Comparison of ENCODE assay signal across 17 cellular contexts in the genomic region with DNA sequence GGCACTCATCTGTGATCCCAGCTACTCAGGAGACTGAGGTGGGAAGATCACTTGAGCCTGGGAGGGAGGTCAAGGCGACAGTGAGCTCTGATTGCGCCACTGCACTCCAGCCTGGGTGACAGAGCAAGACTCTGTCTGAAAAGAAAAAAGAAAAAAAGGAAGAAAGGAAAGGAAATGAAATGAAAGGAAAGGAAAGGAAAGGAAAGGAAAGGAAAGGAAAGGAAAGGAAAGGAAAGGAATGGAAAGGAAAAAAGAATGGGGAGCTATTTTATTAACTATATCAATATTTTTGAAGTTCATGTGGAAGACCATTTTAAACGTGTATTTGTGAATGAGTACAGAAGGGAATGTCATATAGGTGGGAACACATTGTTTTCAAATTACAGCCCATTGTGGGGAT.
"Had no signal": no experiment of that assay in that cellular context is flagged by ENCODE, and none has a peak within 500 bp of the region (broad histone marks: within the 10 kb centered on the region; RNA-seq: fewer than 3 reads in every experiment).

No MANE protein-coding gene starts in this region.

- H3K27me3 ChIP-seq: adrenal gland, hepatocyte, right lobe of liver, stomach, uterus had no signal

- H3K4me1 ChIP-seq: prostate gland, uterus had no signal

- H3K36me3 ChIP-seq: adrenal gland, lower lobe of right lung, prostate gland, right lobe of liver, stomach, uterus had no signal

- DNase-seq: activated CD4-positive, alpha-beta memory T cell treated with anti-CD3 and anti-CD28 coated beads, Interleukin-2, amount 10 ng/mL, durations not matched to agents 7 days and 5 days; activated CD4-positive, alpha-beta T cell treated with anti-CD3 and anti-CD28 coated beads for 36 hours; activated gamma-delta T cell; activated T-cell treated with anti-CD3 and anti-CD28 coated beads, Interleukin-2, amount 50 U/mL, for 48 hours; caudate nucleus; effector memory CD4-positive, alpha-beta T cell; lower lobe of right lung; midbrain; right lobe of liver; stimulated activated CD4-positive, alpha-beta T cell treated with anti-CD3 and anti-CD28 coated beads, Interleukin-12 subunit alpha, Interleukin-12 subunit beta, amount 100 ng/mL, for 4 hours; stomach; T-helper 9 cell; uterus had no signal

- H3K4me3 Mint-ChIP-seq: activated CD4-positive, alpha-beta memory T cell treated with anti-CD3 and anti-CD28 coated beads, Interleukin-2, amount 10 ng/mL, durations not matched to agents 7 days and 5 days; activated CD4-positive, alpha-beta T cell treated with anti-CD3 and anti-CD28 coated beads for 36 hours had no signal

- H3K4me3 ChIP-seq: adrenal gland, hepatocyte, lower lobe of right lung, prostate gland, right lobe of liver, stomach, uterus had no signal

- H3K27ac ChIP-seq: adrenal gland, lower lobe of right lung, prostate gland, VCaP had no signal

- H3K27me3 Mint-ChIP-seq: activated CD4-positive, alpha-beta T cell treated with anti-CD3 and anti-CD28 coated beads for 36 hours had no signal

- H3K4me2 ChIP-seq: hepatocyte had no signal

- H3K27ac Mint-ChIP-seq: activated CD4-positive, alpha-beta memory T cell treated with anti-CD3 and anti-CD28 coated beads, Interleukin-2, amount 10 ng/mL, durations not matched to agents 7 days and 5 days; activated CD4-positive, alpha-beta T cell treated with anti-CD3 and anti-CD28 coated beads for 36 hours had no signal

- H3K9me3 ChIP-seq: adrenal gland, lower lobe of right lung, prostate gland, right lobe of liver, stomach, uterus had no signal
